20 cellular contexts compared by ENCODE assay signal in the genomic region with DNA sequence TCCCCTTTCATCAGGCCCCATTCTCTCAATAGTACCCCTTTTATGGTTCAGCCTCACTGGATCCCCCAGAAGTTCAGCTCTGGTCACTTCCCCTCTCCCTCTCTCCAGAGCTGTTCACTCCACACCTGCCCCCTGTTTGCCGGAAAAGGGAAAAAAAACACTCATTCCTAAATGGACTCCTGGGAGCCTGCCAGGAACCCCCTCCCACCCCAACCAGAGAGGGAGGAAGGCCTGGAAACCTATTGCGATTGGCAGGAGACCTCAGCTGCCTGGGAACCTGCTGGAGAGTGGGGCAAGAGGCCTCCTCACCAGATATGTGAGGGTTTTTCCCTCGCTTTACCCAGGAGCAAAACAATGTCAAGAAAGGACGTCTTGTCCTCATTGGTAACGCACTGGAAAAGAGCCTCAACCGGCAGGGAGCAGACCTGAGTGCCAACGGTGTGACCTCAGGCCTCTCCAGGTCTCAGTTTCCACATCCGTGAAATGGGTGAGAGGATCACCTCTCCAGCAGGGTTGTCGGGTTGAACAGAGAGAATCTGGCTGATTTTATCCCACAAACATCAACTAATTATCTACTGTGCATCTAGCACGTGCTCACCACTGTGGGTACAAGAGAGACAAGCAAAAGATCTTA. TPM values are rescaled to one million over a fixed set of nuclear protein-coding genes. Genes with fewer than 3 reads are reported as not detected.
DNase-seq lines count a peak whose midpoint lies in the region; ATAC-seq, FAIRE-seq and TF ChIP-seq lines count a peak whose summit lies in the region.
"Had no signal": no experiment of that assay in that cellular context is flagged by ENCODE, and none has a peak within 500 bp of the region (broad histone marks: within the 10 kb centered on the region; RNA-seq: fewer than 3 reads in every experiment).

No MANE protein-coding gene starts in this region.

- no peak overlapping the region for H3K27ac ChIP-seq in H1 (ENCODE audit: low read depth, low read length)
- no peak overlapping the region for H3K27ac ChIP-seq in effector memory CD4-positive, alpha-beta T cell (ENCODE audit: insufficient read depth, low read length, poor library complexity, severe bottlenecking)
- H3K27ac ChIP-seq: GM23248, KMS-11, neutrophil, vagina had no signal

- H3K18ac ChIP-seq in H1 (ENCODE audit: extremely low read depth, low read length) = no peak overlapping the region

- no peak overlapping the region for H4K8ac ChIP-seq in H1 (ENCODE audit: extremely low read depth, insufficient read depth, low read length)

- no peaks in the 10 kb centered on the region for H3K79me2 ChIP-seq in H1 (ENCODE audit: control insufficient read depth in 1 of 2, insufficient read depth in 2 of 2, low read length in 2 of 2)

- TF ChIP-seq POLR2A in GM12891 (IDR thresholded peaks at IDR 0.05; ENCODE audit: low read depth, low read length) = no peak
- no peak for TF ChIP-seq POLR2A in H1 (IDR thresholded peaks at IDR 0.05; ENCODE audit: control extremely low read depth in 1 of 2, low read depth in 2 of 2, low read length in 2 of 2)

- no peak overlapping the region for H2AFZ ChIP-seq in H1 (ENCODE audit: low read length)
- H2AFZ ChIP-seq: GM23248 had no signal

- no peak overlapping the region for H2BK20ac ChIP-seq in H1 (ENCODE audit: low read length)

- POLR2A ChIA-PET in H1 (lab: Charles Lee; ENCODE audit: partially characterized antibody) = no interaction called here

- H3K23ac ChIP-seq in H1 (ENCODE audit: insufficient read length) = no peak overlapping the region

- H2BK12ac ChIP-seq in H1 (ENCODE audit: low read depth, low read length) = no peak overlapping the region

- 0 out of 2 replicates have a peak overlapping the region, but pooled peaks have one; percentile 39 for H2AK5ac ChIP-seq in H1 (ENCODE audit: low read depth, low read length)

- H3K9ac ChIP-seq in H1 (replicated peaks in 1 of 4; ENCODE audit: extremely low read depth in 1 of 4, low read depth in 3 of 4, low read length in 3 of 4) = no peak overlapping the region
- H3K9ac ChIP-seq: GM23248, KMS-11 had no signal

- peak; percentile 43 for FAIRE-seq in GM12891 (lab: Jason Lieb, UNC)
- no peak for FAIRE-seq in H1 (lab: Jason Lieb, UNC)

- peaks cover 0 to 20% (median 12%) of the 10 kb centered on the region in 4 experiments; a peak in 6 of 7 replicates for H3K4me1 ChIP-seq in H1 (replicated peaks in 1 of 4; ENCODE audit: control insufficient read depth in 3 of 4, insufficient read depth in 4 of 4, low read length in 3 of 4)
- peaks cover 18% of the 10 kb centered on the region for H3K4me1 ChIP-seq in effector memory CD4-positive, alpha-beta T cell (ENCODE audit: control insufficient read depth, insufficient read depth, low read length, poor library complexity, severe bottlenecking)

- no peak overlapping the region for H3K14ac ChIP-seq in H1 (ENCODE audit: insufficient read length)

- H3K56ac ChIP-seq in H1 (replicated peaks; ENCODE audit: insufficient read length, low read depth, low read length) = no peak overlapping the region

- no peak overlapping the region for H4K5ac ChIP-seq in H1 (ENCODE audit: insufficient read length, low read depth, low read length)

- H3K23me2 ChIP-seq in H1 (ENCODE audit: low read depth, low read length) = peaks cover 15% of the 10 kb centered on the region; the same call in 1 of the 2 replicates

- no peak overlapping the region for H3K4me3 ChIP-seq in H1 (ENCODE audit: extremely low read depth in 1 of 4, insufficient read depth in 2 of 4, low read depth in 3 of 4, low read length in 4 of 4)
- no peak overlapping the region for H3K4me3 ChIP-seq in effector memory CD4-positive, alpha-beta T cell (ENCODE audit: insufficient read depth, low read depth, low read length, poor library complexity, severe bottlenecking)
- H3K4me3 ChIP-seq: GM23248, vagina had no signal

- H3K4me2 ChIP-seq in H1 (ENCODE audit: insufficient read depth in 1 of 2, low read depth in 2 of 2, low read length in 2 of 2) = no peak overlapping the region
- H3K4me2 ChIP-seq: KMS-11 had no signal

- H4K20me1 ChIP-seq in H1 (replicated peaks in 1 of 2; ENCODE audit: control insufficient read depth in 1 of 2, insufficient read depth in 2 of 2, low read length in 2 of 2) = peaks cover 0 to 5% of the 10 kb centered on the region in 2 experiments

- no peaks in the 10 kb centered on the region for H3K36me3 ChIP-seq in H1 (ENCODE audit: control insufficient read depth in 2 of 4, insufficient read depth in 4 of 4, low read length in 3 of 4)
- peaks cover 3% of the 10 kb centered on the region for H3K36me3 ChIP-seq in effector memory CD4-positive, alpha-beta T cell (ENCODE audit: control insufficient read depth, insufficient read depth, low read length)
- H3K36me3 ChIP-seq: neutrophil, vagina had no signal

- no peaks in the 10 kb centered on the region for H3K9me3 ChIP-seq in H1 (ENCODE audit: insufficient read depth in 2 of 2, low read depth in 1 of 2, low read length in 1 of 2)
- H3K9me3 ChIP-seq in effector memory CD4-positive, alpha-beta T cell (ENCODE audit: control insufficient read depth, low read length) = no peaks in the 10 kb centered on the region
- H3K9me3 ChIP-seq: neutrophil, vagina had no signal

- ATAC-seq in activated CD4-positive, CD25-positive, alpha-beta regulatory T cell treated with anti-CD3 and anti-CD28 coated beads, Interleukin-2, amount 50 U/mL, for 24 hours = no peak
- ATAC-seq: left lobe of liver had no signal

- WGBS in H1 (ENCODE audit: extremely low coverage in 1 of 2, insufficient coverage in 1 of 2, insufficient read length in 1 of 2, insufficient replicate concordance in 2 of 2, low coverage in 1 of 2, low lambda C conversion rate in 2 of 2, missing lambda C conversion rate in 1 of 2), 2 experiments = 84% methylated on average over 10 of the region's 10 CpGs; no CpG with 5 or more reads in 1 of the 2 experiments

- TF ChIP-seq CTCF in H1 (IDR thresholded peaks at IDR 0.05; ENCODE audit: control extremely low read depth in 1 of 3, insufficient read depth in 1 of 3, low read depth in 1 of 3, low read length in 3 of 3) = no peak

- CTCF ChIA-PET in H1 (lab: Charles Lee; ENCODE audit: partially characterized antibody) = interaction anchor here (1.0 to 12.0 kb wide), 4 partner anchors 11 to 35 kb away, joined by 3 to 96 read pairs (median 8); no protein-coding TSS in a partner anchor

- H2BK15ac ChIP-seq in H1 (ENCODE audit: low read length) = peak overlapping the region; percentile 5; the same call in 1 of the 2 replicates

- no peak overlapping the region for H2BK120ac ChIP-seq in H1 (replicated peaks; ENCODE audit: low read depth, low read length)

- peaks cover 0 to 10% (median 10%) of the 10 kb centered on the region in 4 experiments; a peak in 6 of 7 replicates for H3K27me3 ChIP-seq in H1 (replicated peaks in 1 of 4; ENCODE audit: control insufficient read depth in 3 of 4, extremely low read depth in 1 of 4, insufficient read depth in 3 of 4, low read length in 3 of 4)
- H3K27me3 ChIP-seq in effector memory CD4-positive, alpha-beta T cell (replicated peaks; ENCODE audit: control insufficient read depth, insufficient read depth, low read length, poor library complexity, severe bottlenecking) = no peaks in the 10 kb centered on the region
- H3K27me3 ChIP-seq: vagina had no signal

- H3K4ac ChIP-seq in H1 (replicated peaks; ENCODE audit: insufficient read length, low read depth, low read length) = no peak overlapping the region

- no peak overlapping the region for H2BK5ac ChIP-seq in H1 (ENCODE audit: low read depth, low read length)

- no peak overlapping the region for H4K91ac ChIP-seq in H1 (replicated peaks; ENCODE audit: insufficient read length, low read length)

- TF ChIP-seq RAD21 in H1 (IDR thresholded peaks at IDR 0.05 in 1 of 2, conservative IDR thresholded peaks at IDR 0.05 in 1 of 2; ENCODE audit: low read depth in 2 of 2, low read length in 2 of 2) = no peak

- H3K79me1 ChIP-seq in H1 (ENCODE audit: low read depth, low read length) = no peaks in the 10 kb centered on the region

- DNase-seq in NCI-H1417 (lab: John Stamatoyannopoulos, UW) (peak in 2 of 3 experiments; percentile 56 to 78), NCI-H1417 treated with DMSO at 0.1 percent for 48 hours (lab: John Stamatoyannopoulos, UW) (no peak), GM12891 (ENCODE audit: insufficient read length, low spot score) (no peak), NCI-H774 (lab: John Stamatoyannopoulos, UW) (peak; percentile 6), H1 (ENCODE audit: low read depth in 1 of 2, low spot score in 2 of 2) (no peak)
- no peak for DNase-seq in effector memory CD4-positive, alpha-beta T cell
- no peak for DNase-seq in stimulated activated CD4-positive, alpha-beta T cell treated with anti-CD3 and anti-CD28 coated beads, Interleukin-2, amount 100 ng/mL, for 24 hours
- DNase-seq: activated CD4-positive, CD25-positive, alpha-beta regulatory T cell treated with anti-CD3 and anti-CD28 coated beads, Interleukin-2, amount 50 U/mL, for 72 hours; activated naive CD8-positive, alpha-beta T cell treated with anti-CD3 and anti-CD28 coated beads, Interleukin-2, amount 10 ng/mL, durations not matched to agents 7 days and 5 days; endodermal cell; GM23248; NCI-H1694; NCI-H446 treated with DMSO at 0.1 percent for 48 hours; stimulated activated CD8-positive, alpha-beta memory T cell treated with anti-CD3 and anti-CD28 coated beads, Interleukin-4, amount 100 ng/mL, for 48 hours had no signal

- no peak for TF ChIP-seq EP300 in H1 (IDR thresholded peaks at IDR 0.05; ENCODE audit: borderline replicate concordance in 1 of 2, low read depth in 2 of 2, low read length in 2 of 2)

TF ChIP-seq in GM12891, 5 proteins besides CTCF, POLR2A, EP300 and RAD21:
- TF ChIP-seq SPI1 (IDR thresholded peaks at IDR 0.05; ENCODE audit: low read depth, low read length) = 0 out of 2 replicates have a peak, but pooled peaks have one; percentile 3
- TF ChIP-seq POU2F2 (IDR thresholded peaks at IDR 0.05; ENCODE audit: low read depth, low read length) = no peak

TF ChIP-seq in H1, 55 proteins besides CTCF, POLR2A, EP300 and RAD21:
- TF ChIP-seq JUN (IDR thresholded peaks at IDR 0.05; ENCODE audit: low read depth, low read length) = no peak
- peak; percentile 84; the same call in 1 of the 2 replicates for TF ChIP-seq KDM1A (IDR thresholded peaks at IDR 0.05; ENCODE audit: borderline replicate concordance, low read length)

RNA-seq across cellular contexts. Expression of a gene that starts 4.6 kb away (rescaled TPM):
- 25.4 TPM for polyA plus RNA-seq in GM12891 (2012; ENCODE audit: low read depth, missing spikeins)
- 6.9 and 8.6 TPM in 2 replicates for total RNA-seq in H1 (2021; fragmentation: NEBNext Ultra II Directional; extraction: Animal tissue kit (Norgen Biotek cat#: 25700))
- polyA plus RNA-seq in H1 (2011; rRNA removed) = 4.7 and 7.0 TPM in 2 replicates
- polyA plus RNA-seq in H1 (2011; cell fraction: cytosol; rRNA removed) = 5.3 TPM
- polyA plus RNA-seq in H1 (2011; cell fraction: nucleus; rRNA removed) = 7.4 TPM
- 4.1 to 7.7 TPM (median 6.1 TPM) in 4 replicates for polyA plus RNA-seq in H1 (2012, experiment 1 of 2)
- polyA plus RNA-seq in H1 (2012, experiment 2 of 2) = 6.5 TPM
- 4.9 TPM for polyA plus RNA-seq in H1 (2013, experiment 1 of 2)
- 4.6 TPM for polyA plus RNA-seq in H1 (2013, experiment 2 of 2)
- 3.0 and 3.6 TPM in 2 replicates for polyA minus RNA-seq in H1 (2011; rRNA and poly(A)+ RNA removed)
- polyA minus RNA-seq in H1 (2011; cell fraction: cytosol; rRNA and poly(A)+ RNA removed) = 5.7 TPM
- 3.8 TPM for polyA minus RNA-seq in H1 (2011; cell fraction: nucleus; rRNA and poly(A)+ RNA removed)
- total RNA-seq: fibroblast of lung, GM23248 had no signal
- polyA plus RNA-seq: fibroblast of lung, GM23248 had no signal

Comparison
In these comparisons a context has a peak if more than half of its experiments do, and no peak if none do; other contexts are left out.
1. DNase-seq: peak in NCI-H1417 (2 of 3) and NCI-H774 (single experiment); none in NCI-H1417 treated with DMSO at 0.1 percent for 48 hours (single experiment), GM12891 (single experiment), H1 (0 of 2), effector memory CD4-positive, alpha-beta T cell (0 of 3) and stimulated activated CD4-positive, alpha-beta T cell treated with anti-CD3 and anti-CD28 coated beads, Interleukin-2, amount 100 ng/mL, for 24 hours (0 of 2).